28 cellular contexts compared by ENCODE assay signal in genomic region chr10:43274011-43274410, GRCh38.
"Had no signal": no experiment of that assay in that cellular context is flagged by ENCODE, and none has a peak within 500 bp of the region (broad histone marks: within the 10 kb centered on the region; RNA-seq: fewer than 3 reads in every experiment).

No MANE protein-coding gene starts in this region.

- H3K4me1 ChIP-seq: breast epithelium, gastrocnemius medialis, right lobe of liver, suprapubic skin, tibial artery had no signal

- H3K4me3 Mint-ChIP-seq: activated naive CD4-positive, alpha-beta T cell treated with anti-CD3 and anti-CD28 coated beads, Interleukin-2, amount 10 ng/mL, durations not matched to agents 7 days and 5 days; activated T-helper 1 cell treated with anti-CD3 and anti-CD28 coated beads, Interleukin-12 subunit alpha, Interleukin-12 subunit beta, Interleukin-2, Interleukin-4 antibody, amounts not matched to agents 30 ng/mL and 10 ng/mL and 1 ng/mL, durations not matched to agents 14 hours and 24 hours and 36 hours; dendritic cell treated with granulocyte-macrophage colony-stimulating factor and Interleukin-4, amounts not matched to agents 40 ng/mL and 50 ng/mL, for 4 days; natural killer cell; T-helper 1 cell treated with Interleukin-12 subunit alpha and Interleukin-12 subunit beta and Interleukin-4 antibody, amounts not matched to agents 30 μg/mL and 1 μg/mL, for 36 hours had no signal

- H3K36me3 ChIP-seq: breast epithelium, gastrocnemius medialis, right lobe of liver, suprapubic skin, tibial artery had no signal

- H3K36me3 Mint-ChIP-seq: activated naive CD4-positive, alpha-beta T cell treated with anti-CD3 and anti-CD28 coated beads, Interleukin-2, amount 10 ng/mL, durations not matched to agents 7 days and 5 days; natural killer cell had no signal

- DNase-seq: activated CD4-positive, alpha-beta T cell treated with anti-CD3 and anti-CD28 coated beads for 4 hours; activated CD4-positive, alpha-beta T cell treated with anti-CD3 and anti-CD28 coated beads, Interleukin-2, amount 50 U/mL, for 4 hours; activated gamma-delta T cell; activated naive CD4-positive, alpha-beta T cell treated with anti-CD3 and anti-CD28 coated beads, Interleukin-2, amount 10 ng/mL, durations not matched to agents 7 days and 5 days; activated T-cell treated with anti-CD3 and anti-CD28 coated beads, Interleukin-2, amount 50 U/mL, for 1 hour; amniotic stem cell; central memory CD4-positive, alpha-beta T cell; effector CD4-positive, alpha-beta T cell; gastrocnemius medialis; glutamatergic neuron; left colon; mammary epithelial cell; natural killer cell; right lobe of liver; small intestine; stimulated activated CD4-positive, alpha-beta T cell treated with anti-CD3 and anti-CD28 coated beads, Interleukin-2, amount 100 ng/mL, for 24 hours; stimulated activated naive CD4-positive, alpha-beta T cell; SW 1271; T-helper 9 cell had no signal

- ATAC-seq: gastrocnemius medialis, left colon, natural killer cell had no signal

- H3K9me3 ChIP-seq: breast epithelium, gastrocnemius medialis, right lobe of liver, suprapubic skin, tibial artery had no signal

- H3K27ac ChIP-seq: breast epithelium, gastrocnemius medialis, right lobe of liver, suprapubic skin, tibial artery, VCaP had no signal

- H3K27ac Mint-ChIP-seq: activated naive CD4-positive, alpha-beta T cell treated with anti-CD3 and anti-CD28 coated beads, Interleukin-2, amount 10 ng/mL, durations not matched to agents 7 days and 5 days; activated T-helper 1 cell treated with anti-CD3 and anti-CD28 coated beads, Interleukin-12 subunit alpha, Interleukin-12 subunit beta, Interleukin-2, Interleukin-4 antibody, amounts not matched to agents 30 ng/mL and 10 ng/mL and 1 ng/mL, durations not matched to agents 14 hours and 24 hours and 36 hours; dendritic cell treated with granulocyte-macrophage colony-stimulating factor and Interleukin-4, amounts not matched to agents 40 ng/mL and 50 ng/mL, for 4 days; natural killer cell; T-helper 1 cell treated with Interleukin-12 subunit alpha and Interleukin-12 subunit beta and Interleukin-4 antibody, amounts not matched to agents 30 μg/mL and 1 μg/mL, for 36 hours had no signal

- FAIRE-seq: keratinocyte, small intestine, TTC549 had no signal

- H3K27me3 ChIP-seq: right lobe of liver had no signal

- H3K4me1 Mint-ChIP-seq: activated naive CD4-positive, alpha-beta T cell treated with anti-CD3 and anti-CD28 coated beads, Interleukin-2, amount 10 ng/mL, durations not matched to agents 7 days and 5 days; natural killer cell had no signal

- H3K9me3 Mint-ChIP-seq: activated naive CD4-positive, alpha-beta T cell treated with anti-CD3 and anti-CD28 coated beads, Interleukin-2, amount 10 ng/mL, durations not matched to agents 7 days and 5 days; activated T-helper 1 cell treated with anti-CD3 and anti-CD28 coated beads, Interleukin-12 subunit alpha, Interleukin-12 subunit beta, Interleukin-2, Interleukin-4 antibody, amounts not matched to agents 30 ng/mL and 10 ng/mL and 1 ng/mL, durations not matched to agents 14 hours and 24 hours and 36 hours; dendritic cell treated with granulocyte-macrophage colony-stimulating factor and Interleukin-4, amounts not matched to agents 40 ng/mL and 50 ng/mL, for 4 days; natural killer cell; T-helper 1 cell treated with Interleukin-12 subunit alpha and Interleukin-12 subunit beta and Interleukin-4 antibody, amounts not matched to agents 30 μg/mL and 1 μg/mL, for 36 hours had no signal

- H3K4me3 ChIP-seq: breast epithelium, gastrocnemius medialis, right lobe of liver, suprapubic skin, tibial artery had no signal
